ENCODE assay signal across 8 cellular contexts in genomic region chr13:100789968-100790367, GRCh38.
DNase-seq lines count a peak whose midpoint lies in the region; ATAC-seq, FAIRE-seq and TF ChIP-seq lines count a peak whose summit lies in the region.

No MANE protein-coding gene starts in this region.

- intact Hi-C loops in dorsolateral prefrontal cortex (cut with DNase I), result loop anchor here in 1 of 2 donors (10.0 kb wide), 1 partner anchor 115 kb away; the partner anchor contains the start of gene TMTC4

- FAIRE-seq in GM12891 (lab: Jason Lieb, UNC), result peak; percentile 20

- peak; percentile 97 for ATAC-seq in GM21390 (IDR thresholded peaks at IDR 0.05; ENCODE audit: unreplicated experiment)
- ATAC-seq in HG03280 (IDR thresholded peaks at IDR 0.05; ENCODE audit: unreplicated experiment), result peak; percentile 98

- TF ChIP-seq CTCF in dorsolateral prefrontal cortex (IDR thresholded peaks at IDR 0.05 in 54 of 56, conservative IDR thresholded peaks at IDR 0.05 in 2 of 56; ENCODE audit: low read depth in 1 of 56, partially characterized antibody in 56 of 56), result no peak

- H3K4me3 ChIP-seq in dorsolateral prefrontal cortex, result peak overlapping the region in 3 of 59 donors; percentile 16 to 20 (median 20)

- H3K27ac ChIP-seq in dorsolateral prefrontal cortex, result peak overlapping the region in 53 of 59 donors; percentile 1 to 83 (median 65)

- H3K27me3 ChIP-seq in dorsolateral prefrontal cortex, result peaks cover 0 to 3% (median 0%) of the 10 kb centered on the region in 45 donors

- no peak for TF ChIP-seq POLR2A in GM12891 (IDR thresholded peaks at IDR 0.05; ENCODE audit: low read depth, low read length)

- DNase-seq in GM12891 (ENCODE audit: insufficient read length, low spot score) (peak; percentile 25), dorsolateral prefrontal cortex (no peak), mucosa of gallbladder (ENCODE audit: low spot score) (no peak), CD1c-positive myeloid dendritic cell (ENCODE audit: extremely low spot score) (no peak), foreskin melanocyte (no peak)
- no peak for DNase-seq in stimulated activated CD8-positive, alpha-beta memory T cell treated with anti-CD3 and anti-CD28 coated beads, Interleukin-4, amount 100 ng/mL, for 48 hours

TF ChIP-seq in GM12891, 5 proteins besides CTCF, POLR2A, EP300 and RAD21:
- TF ChIP-seq POLR2AphosphoS5 (IDR thresholded peaks at IDR 0.05; ENCODE audit: low read depth, low read length), result no peak
- TF ChIP-seq TAF1 (IDR thresholded peaks at IDR 0.05; ENCODE audit: low read depth, low read length), result no peak
- TF ChIP-seq SPI1 (IDR thresholded peaks at IDR 0.05; ENCODE audit: low read depth, low read length), result no peak
- TF ChIP-seq POU2F2 (IDR thresholded peaks at IDR 0.05; ENCODE audit: low read depth, low read length), result no peak
- no peak for TF ChIP-seq PAX5 (IDR thresholded peaks at IDR 0.05; ENCODE audit: insufficient read depth, low read length, severe bottlenecking)
